8 cellular contexts compared by ENCODE assay signal in genomic region chrX:107710617-107711391, GRCh38.
A peak's percentile ranks its signal among the peaks of the same experiment; 100 is the strongest.
DNase-seq lines count a peak whose midpoint lies in the region; ATAC-seq, FAIRE-seq and TF ChIP-seq lines count a peak whose summit lies in the region.

No MANE protein-coding gene starts in this region.

- DNase-seq in BJ (ENCODE audit: low read depth): peak; percentile 86
- DNase-seq in GM19239 (ENCODE audit: insufficient read length, low spot score): peak; percentile 37
- DNase-seq in RWPE1 (ENCODE audit: low spot score): peak; percentile 63
- peak; percentile 87 for DNase-seq in GM12878 (ENCODE audit: low read depth, low spot score)
- DNase-seq in stimulated activated CD4-positive, alpha-beta T cell treated with anti-CD3 and anti-CD28 coated beads, Interleukin-4, amount 100 ng/mL, for 24 hours: peak; percentile 58
- no peak for DNase-seq in 8988T

- in situ Hi-C loops in GM12878 (cut with MboI): loop anchor here (5.0 kb wide), 1 partner anchor 34 kb away; no protein-coding TSS in a partner anchor

- TF ChIP-seq EP300 in GM12878 (IDR thresholded peaks at IDR 0.05; ENCODE audit: borderline replicate concordance in 1 of 2, control insufficient read depth in 1 of 2, low read depth in 2 of 2, low read length in 2 of 2): peak; percentile 66 to 97

- no peaks in the 10 kb centered on the region; the same call in 2 of the 3 replicates for H3K9me3 ChIP-seq in GM12878 (replicated peaks; ENCODE audit: control insufficient read depth, insufficient read depth, low read length)

- intact Hi-C loops in GM12878 (cut with micrococcal nuclease; ENCODE audit: unreplicated experiment): loop anchor here (1.0 kb wide), 1 partner anchor 37 kb away; no protein-coding TSS in a partner anchor

- TF ChIP-seq CTCF in BJ (IDR thresholded peaks at IDR 0.05; ENCODE audit: insufficient read depth, low read depth, low read length) (no peak), RWPE1 (conservative IDR thresholded peaks at IDR 0.05; ENCODE audit: low read depth) (no peak), GM12878 (IDR thresholded peaks at IDR 0.05 in 2 of 3, conservative IDR thresholded peaks at IDR 0.05 in 1 of 3; ENCODE audit: control insufficient read depth in 2 of 3, extremely low read depth in 1 of 3, insufficient read depth in 1 of 3, low read depth in 3 of 3, low read length in 3 of 3) (no peak)

- SMC1A ChIA-PET in GM12878 (lab: Charles Lee; ENCODE audit: uncharacterized antibody, unreplicated experiment): interaction anchor here (1.0 to 16.4 kb wide), 9 partner anchors 9 to 51 kb away, joined by 3 to 425 read pairs (median 5); no protein-coding TSS in a partner anchor

- ATAC-seq in HG03139 (IDR thresholded peaks at IDR 0.05; ENCODE audit: unreplicated experiment) (peak; percentile 89), GM12878 (peak; percentile 74)

- TF ChIP-seq POLR2A in GM12878 (IDR thresholded peaks at IDR 0.05; ENCODE audit: low read depth, low read length): no peak

- peak overlapping the region; percentile 46 for H3K4me2 ChIP-seq in GM12878 (ENCODE audit: control insufficient read depth, insufficient read depth)

- peaks cover 8% of the 10 kb centered on the region for H3K79me2 ChIP-seq in GM12878 (ENCODE audit: control insufficient read depth, insufficient read depth, low read length)

- H2AFZ ChIP-seq in GM12878 (ENCODE audit: control insufficient read depth, low read depth, low read length): no peak overlapping the region

- 2% methylated on average over 7 of the region's 7 CpGs for WGBS in GM12878 (ENCODE audit: insufficient coverage, insufficient replicate concordance, low lambda C conversion rate, missing lambda C conversion rate)

- H3K27me3 ChIP-seq in BJ (ENCODE audit: control insufficient read depth, insufficient read depth, low read length): no peaks in the 10 kb centered on the region
- no peaks in the 10 kb centered on the region for H3K27me3 ChIP-seq in GM12878 (replicated peaks in 1 of 2; ENCODE audit: control insufficient read depth in 2 of 2, insufficient read depth in 2 of 2, low read length in 1 of 2)

- H3K4me3 ChIP-seq in BJ (ENCODE audit: low read depth, low read length): no peak overlapping the region
- peak overlapping the region; percentile 51; the same call in 1 of the 2 replicates for H3K4me3 ChIP-seq in GM12878

- H3K36me3 ChIP-seq in BJ (ENCODE audit: control insufficient read depth, insufficient read depth, low read length): peaks cover 3% of the 10 kb centered on the region
- no peaks in the 10 kb centered on the region for H3K36me3 ChIP-seq in GM12878 (ENCODE audit: control insufficient read depth in 2 of 2, insufficient read depth in 2 of 2, low read length in 1 of 2)

- peaks cover 15% of the 10 kb centered on the region for H3K4me1 ChIP-seq in GM12878 (ENCODE audit: control insufficient read depth, insufficient read depth, low read length)

- CTCF ChIA-PET in BJ (lab: Yijun Ruan, JAX): interaction anchor here (0.6 to 1.7 kb wide), 8 partner anchors 9 to 173 kb away, joined by 3 to 8 read pairs (median 3); no protein-coding TSS in a partner anchor
- CTCF ChIA-PET in RWPE1 (lab: Yijun Ruan, JAX): interaction anchor here (0.7 kb wide), 1 partner anchor 51 kb away, joined by 3 read pairs; no protein-coding TSS in a partner anchor
- CTCF ChIA-PET in GM12878 (lab: Yijun Ruan, JAX): interaction anchor here (1.2 to 4.7 kb wide), 9 partner anchors 9 to 64 kb away, joined by 3 to 89 read pairs (median 5); partner anchors contain the start of gene TSC22D3

- TF ChIP-seq RAD21 in GM12878 (IDR thresholded peaks at IDR 0.05; ENCODE audit: insufficient read depth, low read depth, low read length): no peak

- FAIRE-seq in GM19239 (lab: Jason Lieb, UNC) (peak; percentile 99), GM12878 (lab: Jason Lieb, UNC) (peak; percentile 96), islet of Langerhans (lab: Jason Lieb, UNC) (peak; percentile 88)

- peak overlapping the region; percentile 98 for H3K27ac ChIP-seq in RWPE1
- H3K27ac ChIP-seq in GM12878 (ENCODE audit: control insufficient read depth, insufficient read depth): peak overlapping the region; percentile 83

- H4K20me1 ChIP-seq in GM12878 (ENCODE audit: control insufficient read depth, insufficient read depth): peaks cover 4% of the 10 kb centered on the region; the same call in 1 of the 2 replicates

- peak overlapping the region; percentile 49 for H3K9ac ChIP-seq in GM12878 (ENCODE audit: control insufficient read depth, insufficient read depth, low read length)

- RAD21 ChIA-PET in GM12878 (lab: Charles Lee; ENCODE audit: unreplicated experiment): interaction anchor here (0.7 to 15.7 kb wide), 16 partner anchors 8 to 66 kb away, joined by 3 to 444 read pairs (median 6); partner anchors contain the start of genes NCBP2L and TSC22D3

- BruUV-seq in GM12878 (replicated peaks; lab: Mats Ljungman, UMichigan): no TSS peak

- POLR2A ChIA-PET in BJ (lab: Charles Lee) (interaction anchor here (0.5 kb wide), 1 partner anchor 78 kb away, joined by 3 read pairs; no protein-coding TSS in a partner anchor), RWPE1 (lab: Yijun Ruan, JAX; ENCODE audit: low non-redundant PET) (interaction anchor here (1.1 kb wide), 1 partner anchor 65 kb away, joined by 3 read pairs; no protein-coding TSS in a partner anchor), GM12878 (lab: Charles Lee) (interaction anchor here (0.6 to 18.2 kb wide), 12 partner anchors 10 to 176 kb away, joined by 3 to 287 read pairs (median 4); partner anchors contain the start of gene TSC22D3)

TF ChIP-seq in GM12878, 131 proteins besides CTCF, POLR2A, EP300 and RAD21 (continues in another document):
- TF ChIP-seq ZZZ3 (IDR thresholded peaks at IDR 0.05; ENCODE audit: control insufficient read depth, insufficient read length, low read depth) (no peak), KLF5 (IDR thresholded peaks at IDR 0.05; ENCODE audit: partially characterized antibody) (peak; percentile 40), TCF3 (IDR thresholded peaks at IDR 0.05; ENCODE audit: borderline replicate concordance, insufficient read depth, low read depth, low read length) (no peak), ZNF592 (IDR thresholded peaks at IDR 0.05) (no peak), ATF3 (IDR thresholded peaks at IDR 0.05; ENCODE audit: borderline replicate concordance, extremely low read depth, low read depth, low read length) (no peak), MAX (IDR thresholded peaks at IDR 0.05; ENCODE audit: low read depth, low read length) (peak; percentile 22; the same call in 1 of the 2 replicates), ATF2 (IDR thresholded peaks at IDR 0.05; ENCODE audit: low read length) (peak; percentile 20; the same call in 1 of the 2 replicates), ZNF207 (IDR thresholded peaks at IDR 0.05; ENCODE audit: borderline replicate concordance) (no peak), SP1 (IDR thresholded peaks at IDR 0.05; ENCODE audit: low read depth, low read length) (peak; percentile 67), CHD1 (IDR thresholded peaks at IDR 0.05; ENCODE audit: low read depth, low read length) (0 out of 2 replicates have a peak, but pooled peaks have one; percentile 25)
